In genomic region chr12:79689041-79689476, GRCh38 we compare ENCODE assay signal across 8 cellular contexts. TPM values are rescaled to one million over a fixed set of nuclear protein-coding genes. Genes with fewer than 3 reads are reported as not detected.
DNase-seq lines count a peak whose midpoint lies in the region; ATAC-seq and TF ChIP-seq lines count a peak whose summit lies in the region.

No MANE protein-coding gene starts in this region.

- H3K4me1 ChIP-seq in ES-I3 (ENCODE audit: insufficient read depth, low read length) (peaks cover 12% of the 10 kb centered on the region), mucosa of descending colon (ENCODE audit: low read depth) (peaks cover 14% of the 10 kb centered on the region)

- H3K36me3 ChIP-seq in ES-I3 (ENCODE audit: insufficient read depth, low read length): no peaks in the 10 kb centered on the region
- H3K36me3 ChIP-seq in mucosa of descending colon (ENCODE audit: low read depth): no peaks in the 10 kb centered on the region

- H3K4me3 Mint-ChIP-seq in MCF 10A (ENCODE audit: unreplicated experiment): peak overlapping the region; percentile 87

- H3K9me3 Mint-ChIP-seq in MCF 10A (ENCODE audit: unreplicated experiment): no peaks in the 10 kb centered on the region

- peaks cover 43% of the 10 kb centered on the region for H3K4me1 Mint-ChIP-seq in MCF 10A (ENCODE audit: insufficient read depth, unreplicated experiment)

- H3K27me3 Mint-ChIP-seq in MCF 10A (ENCODE audit: insufficient read depth, unreplicated experiment): no peaks in the 10 kb centered on the region

- TF ChIP-seq CTCF in MCF 10A (IDR thresholded peaks at IDR 0.05; ENCODE audit: unreplicated experiment): no peak
- no peak for TF ChIP-seq CTCF in mucosa of descending colon (IDR thresholded peaks at IDR 0.05)

- H3K4me3 ChIP-seq in mucosa of descending colon: peak overlapping the region; percentile 81

- intact Hi-C loops in MCF 10A (cut with micrococcal nuclease): loop anchor here (5.0 kb wide), 3 partner anchors 52 to 282 kb away; no protein-coding TSS in a partner anchor
- intact Hi-C loops in mucosa of descending colon (cut with DNase I, micrococcal nuclease): no loop called here

- H3K9me3 ChIP-seq in ES-I3 (ENCODE audit: control insufficient read depth, insufficient read depth, low read length) (no peaks in the 10 kb centered on the region), mucosa of descending colon (no peaks in the 10 kb centered on the region)

- ATAC-seq in HG03520 (IDR thresholded peaks at IDR 0.05; ENCODE audit: unreplicated experiment) (peak; percentile 2), mucosa of descending colon (no peak), GM21619 (IDR thresholded peaks at IDR 0.05; ENCODE audit: unreplicated experiment) (no peak), HG02763 (IDR thresholded peaks at IDR 0.05; ENCODE audit: unreplicated experiment) (no peak)

- POLR2A ChIA-PET in MCF 10A (lab: Yijun Ruan, JAX): interaction anchor here (0.7 to 11.0 kb wide), 21 partner anchors 9 to 270 kb away, joined by 3 to 103 read pairs (median 8); partner anchors contain the start of gene PPP1R12A

- TSS peak; percentile 14 for BruUV-seq in MCF 10A (replicated peaks; lab: Mats Ljungman, UMichigan)

- peak overlapping the region; percentile 80 for H3K9ac ChIP-seq in ES-I3 (ENCODE audit: low read depth, low read length)

- H3K27ac Mint-ChIP-seq in MCF 10A (ENCODE audit: low read depth, unreplicated experiment): peak overlapping the region; percentile 96

- DNase-seq in MCF 10A (ENCODE audit: unreplicated experiment) (peak; percentile 38), mucosa of descending colon (no peak), foreskin melanocyte (no peak), OCI-M2 (lab: John Stamatoyannopoulos, UW; ENCODE audit: unreplicated experiment) (no peak)

- H3K36me3 Mint-ChIP-seq in MCF 10A (ENCODE audit: insufficient read depth, unreplicated experiment): peaks cover 5% of the 10 kb centered on the region

- CTCF ChIA-PET in MCF 10A (lab: Yijun Ruan, JAX): interaction anchor here (0.7 to 4.8 kb wide), 16 partner anchors 8 to 269 kb away, joined by 3 to 18 read pairs (median 4); no protein-coding TSS in a partner anchor

RNA-seq across cellular contexts. Expression of gene PAWR, which starts 1.7 kb away (rescaled TPM):
- 248 and 330 TPM in 2 replicates for total RNA-seq in MCF 10A (2022)
- 100 to 1,000 TPM in 2 of 3 donors, 10 to 100 TPM in 1; 93.0 to 170 (median 126) TPM for total RNA-seq in mucosa of descending colon
